In the genomic region with DNA sequence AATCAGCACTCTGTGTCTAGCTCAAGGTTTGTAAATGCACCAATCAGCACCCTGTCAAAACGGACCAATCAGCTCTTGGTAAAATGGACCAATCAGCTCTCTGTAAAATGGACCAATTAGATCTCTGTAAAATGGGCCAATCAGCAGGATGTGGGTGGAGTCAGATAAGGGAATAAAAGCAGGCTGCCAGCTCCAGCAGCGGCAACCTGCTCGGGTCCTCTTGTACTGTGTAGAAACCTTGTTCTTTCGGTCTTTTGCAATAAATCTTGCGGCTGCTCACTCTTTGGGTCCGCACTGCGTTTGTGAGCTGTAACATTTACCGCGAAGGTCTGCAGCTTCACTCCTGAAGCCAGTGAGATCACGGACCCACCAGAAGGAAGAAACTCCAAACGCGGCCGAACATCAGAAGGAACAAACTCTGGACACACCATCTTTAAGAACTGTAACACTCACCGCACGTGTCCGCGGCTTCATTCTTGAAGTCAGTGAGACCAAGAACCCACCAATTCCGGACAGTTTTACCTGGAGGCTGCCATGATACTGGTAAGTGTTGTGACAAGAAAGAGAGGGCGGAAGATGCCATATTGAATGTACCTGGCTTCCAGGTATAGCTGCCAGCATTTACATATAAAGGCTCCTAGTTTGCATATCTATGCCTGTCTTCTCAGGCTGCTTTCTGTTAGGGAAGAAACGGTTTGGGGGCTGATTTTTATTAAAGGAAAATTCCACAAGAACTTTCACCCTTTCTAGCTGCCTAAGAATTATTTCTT, we compare ENCODE assay signal across 1 cellular context.
TF ChIP-seq lines count a peak whose summit lies in the region.

No MANE protein-coding gene starts in this region.

TF ChIP-seq in GM23338, 12 proteins besides CTCF, POLR2A, EP300 and RAD21 (continued from another document):
- TF ChIP-seq, protein P1, sequence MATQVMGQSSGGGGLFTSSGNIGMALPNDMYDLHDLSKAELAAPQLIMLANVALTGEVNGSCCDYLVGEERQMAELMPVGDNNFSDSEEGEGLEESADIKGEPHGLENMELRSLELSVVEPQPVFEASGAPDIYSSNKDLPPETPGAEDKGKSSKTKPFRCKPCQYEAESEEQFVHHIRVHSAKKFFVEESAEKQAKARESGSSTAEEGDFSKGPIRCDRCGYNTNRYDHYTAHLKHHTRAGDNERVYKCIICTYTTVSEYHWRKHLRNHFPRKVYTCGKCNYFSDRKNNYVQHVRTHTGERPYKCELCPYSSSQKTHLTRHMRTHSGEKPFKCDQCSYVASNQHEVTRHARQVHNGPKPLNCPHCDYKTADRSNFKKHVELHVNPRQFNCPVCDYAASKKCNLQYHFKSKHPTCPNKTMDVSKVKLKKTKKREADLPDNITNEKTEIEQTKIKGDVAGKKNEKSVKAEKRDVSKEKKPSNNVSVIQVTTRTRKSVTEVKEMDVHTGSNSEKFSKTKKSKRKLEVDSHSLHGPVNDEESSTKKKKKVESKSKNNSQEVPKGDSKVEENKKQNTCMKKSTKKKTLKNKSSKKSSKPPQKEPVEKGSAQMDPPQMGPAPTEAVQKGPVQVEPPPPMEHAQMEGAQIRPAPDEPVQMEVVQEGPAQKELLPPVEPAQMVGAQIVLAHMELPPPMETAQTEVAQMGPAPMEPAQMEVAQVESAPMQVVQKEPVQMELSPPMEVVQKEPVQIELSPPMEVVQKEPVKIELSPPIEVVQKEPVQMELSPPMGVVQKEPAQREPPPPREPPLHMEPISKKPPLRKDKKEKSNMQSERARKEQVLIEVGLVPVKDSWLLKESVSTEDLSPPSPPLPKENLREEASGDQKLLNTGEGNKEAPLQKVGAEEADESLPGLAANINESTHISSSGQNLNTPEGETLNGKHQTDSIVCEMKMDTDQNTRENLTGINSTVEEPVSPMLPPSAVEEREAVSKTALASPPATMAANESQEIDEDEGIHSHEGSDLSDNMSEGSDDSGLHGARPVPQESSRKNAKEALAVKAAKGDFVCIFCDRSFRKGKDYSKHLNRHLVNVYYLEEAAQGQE (IDR thresholded peaks at IDR 0.05; ENCODE audit: unreplicated experiment): no peak
TF ChIP-seq in GM23338: peak in this region for 2.
